13 cellular contexts compared by ENCODE assay signal in genomic region chr2:234450431-234451095, GRCh38. TPM values are rescaled to one million over a fixed set of nuclear protein-coding genes. Genes with fewer than 3 reads are reported as not detected.
DNase-seq lines count a peak whose midpoint lies in the region; ATAC-seq and TF ChIP-seq lines count a peak whose summit lies in the region.
"Had no signal": no experiment of that assay in that cellular context is flagged by ENCODE, and none has a peak within 500 bp of the region (broad histone marks: within the 10 kb centered on the region; RNA-seq: fewer than 3 reads in every experiment).

No MANE protein-coding gene starts in this region.

- H3K9me3 ChIP-seq in CD4-positive, CD25-positive, alpha-beta regulatory T cell (ENCODE audit: control insufficient read depth in 2 of 2, low read length in 2 of 2), result no peaks in the 10 kb centered on the region
- H3K9me3 ChIP-seq in DND-41 (ENCODE audit: insufficient read depth, low read length, severe bottlenecking) (no peaks in the 10 kb centered on the region), mesenchymal stem cell (ENCODE audit: control insufficient read depth, low read length) (no peaks in the 10 kb centered on the region)
- H3K9me3 ChIP-seq: mucosa of descending colon had no signal

- peaks cover 24% of the 10 kb centered on the region for H3K79me2 ChIP-seq in DND-41 (ENCODE audit: insufficient read depth, low read length)

- peaks cover 36 to 86% (median 60%) of the 10 kb centered on the region in 4 donors for H3K4me1 Mint-ChIP-seq in CD4-positive, CD25-positive, alpha-beta regulatory T cell
- peaks cover 75% of the 10 kb centered on the region for H3K4me1 Mint-ChIP-seq in activated CD8-positive, alpha-beta T cell treated with anti-CD3 and anti-CD28 coated beads for 36 hours (ENCODE audit: low read depth)

- H4K8ac ChIP-seq in mesenchymal stem cell (ENCODE audit: low read length), result peak overlapping the region; percentile 63

- ATAC-seq in CD4-positive, CD25-positive, alpha-beta regulatory T cell (ENCODE audit: low read depth in 2 of 2), result no peak
- ATAC-seq in DND-41 (ENCODE audit: insufficient read depth, low read depth), result no peak
- no peak for ATAC-seq in activated CD8-positive, alpha-beta T cell treated with anti-CD3 and anti-CD28 coated beads for 36 hours
- ATAC-seq: mucosa of descending colon had no signal

- TF ChIP-seq CTCF in DND-41 (IDR thresholded peaks at IDR 0.05; ENCODE audit: borderline replicate concordance, extremely low read depth, low read length, poor library complexity, severe bottlenecking), result no peak
- TF ChIP-seq CTCF in activated CD8-positive, alpha-beta T cell treated with anti-CD3 and anti-CD28 coated beads for 36 hours (IDR thresholded peaks at IDR 0.05), result no peak

- peaks cover 23% of the 10 kb centered on the region for H3K36me3 ChIP-seq in CD4-positive, CD25-positive, alpha-beta regulatory T cell (ENCODE audit: control insufficient read depth, insufficient read depth, low read length)
- H3K36me3 ChIP-seq in DND-41 (ENCODE audit: insufficient read depth, low read length) (no peaks in the 10 kb centered on the region), mesenchymal stem cell (ENCODE audit: control insufficient read depth in 1 of 2, insufficient read depth in 2 of 2, low read depth in 1 of 2, low read length in 2 of 2) (no peaks in the 10 kb centered on the region)
- H3K36me3 ChIP-seq: BLaER1 treated with 17β-estradiol and CSF1 and Interleukin-3, amounts not matched to agents 10 nM and 100 nM had no signal

- no peak overlapping the region for H2AFZ ChIP-seq in DND-41 (ENCODE audit: low read depth, low read length)
- no peak overlapping the region for H2AFZ ChIP-seq in mesenchymal stem cell (ENCODE audit: low read depth, low read length)

- peak overlapping the region; percentile 88 to 95 (median 94) for H3K27ac Mint-ChIP-seq in CD4-positive, CD25-positive, alpha-beta regulatory T cell
- peak overlapping the region; percentile 64 for H3K27ac Mint-ChIP-seq in activated CD8-positive, alpha-beta T cell treated with anti-CD3 and anti-CD28 coated beads for 36 hours

- H3K14ac ChIP-seq in mesenchymal stem cell (ENCODE audit: low read length in 2 of 2), result peak overlapping the region in 1 of 2 experiments; percentile 79

- H3K4me2 ChIP-seq in DND-41 (ENCODE audit: insufficient read depth, low read length), result no peak overlapping the region
- H3K4me2 ChIP-seq in mesenchymal stem cell (ENCODE audit: low read length, poor library complexity, severe bottlenecking), result no peak overlapping the region

- H2BK120ac ChIP-seq in mesenchymal stem cell (ENCODE audit: low read depth, low read length), result peak overlapping the region; percentile 73

- H3K27me3 Mint-ChIP-seq in CD4-positive, CD25-positive, alpha-beta regulatory T cell, result peaks cover 6% of the 10 kb centered on the region
- no peaks in the 10 kb centered on the region for H3K27me3 Mint-ChIP-seq in activated CD8-positive, alpha-beta T cell treated with anti-CD3 and anti-CD28 coated beads for 36 hours

- H3K79me1 ChIP-seq in mesenchymal stem cell (replicated peaks; ENCODE audit: low read length, poor library complexity, severe bottlenecking), result peaks cover 3% of the 10 kb centered on the region

- CTCF ChIA-PET in activated CD8-positive, alpha-beta T cell treated with anti-CD3 and anti-CD28 coated beads for 36 hours (lab: Charles Lee), result interaction anchor here (1.6 to 2.0 kb wide), 2 partner anchors 20 to 33 kb away, joined by 4 to 6 read pairs; no protein-coding TSS in a partner anchor

- peaks cover 0 to 9% (median 1%) of the 10 kb centered on the region in 7 donors for H3K9me3 Mint-ChIP-seq in CD4-positive, CD25-positive, alpha-beta regulatory T cell
- H3K9me3 Mint-ChIP-seq in activated CD8-positive, alpha-beta T cell treated with anti-CD3 and anti-CD28 coated beads for 36 hours, result peaks cover 15% of the 10 kb centered on the region

- POLR2A ChIA-PET in activated CD8-positive, alpha-beta T cell treated with anti-CD3 and anti-CD28 coated beads for 36 hours (lab: Charles Lee), result interaction anchor here (0.6 to 5.4 kb wide), 9 partner anchors 10 to 142 kb away, joined by 3 to 39 read pairs (median 3); partner anchors contain the start of gene ARL4C

- H3K4me3 Mint-ChIP-seq in CD4-positive, CD25-positive, alpha-beta regulatory T cell, result peak overlapping the region; percentile 87 to 96 (median 92)
- H3K4me3 Mint-ChIP-seq in activated CD8-positive, alpha-beta T cell treated with anti-CD3 and anti-CD28 coated beads for 36 hours, result peak overlapping the region; percentile 30

- H3K27me3 ChIP-seq in CD4-positive, CD25-positive, alpha-beta regulatory T cell (ENCODE audit: control insufficient read depth, insufficient read depth, low read length), result no peaks in the 10 kb centered on the region
- H3K27me3 ChIP-seq in DND-41 (ENCODE audit: insufficient read depth, low read length, poor library complexity) (no peaks in the 10 kb centered on the region), mesenchymal stem cell (ENCODE audit: control insufficient read depth in 1 of 2, insufficient read depth in 1 of 2, low read length in 2 of 2) (no peaks in the 10 kb centered on the region)
- H3K27me3 ChIP-seq: BLaER1 treated with 17β-estradiol and CSF1 and Interleukin-3, amounts not matched to agents 10 nM and 100 nM had no signal

- H3K18ac ChIP-seq in mesenchymal stem cell (ENCODE audit: low read depth in 1 of 2, low read length in 2 of 2), result peak overlapping the region; percentile 67 to 82

- peak in 2 of 3 donors; percentile 42 to 47 for DNase-seq in CD4-positive, CD25-positive, alpha-beta regulatory T cell
- DNase-seq in DND-41 (no peak), mesenchymal stem cell (no peak), glomerular visceral epithelial cell (ENCODE audit: extremely low spot score) (no peak), NCI-H1930 (lab: John Stamatoyannopoulos, UW) (no peak), HUDEP-2 (lab: John Stamatoyannopoulos, UW; ENCODE audit: unreplicated experiment in 76 of 76) (no peak), NCI-H345 treated with DMSO at 0.1 percent for 48 hours (lab: John Stamatoyannopoulos, UW; ENCODE audit: unreplicated experiment) (no peak)
- no peak for DNase-seq in activated CD8-positive, alpha-beta T cell treated with anti-CD3 and anti-CD28 coated beads for 36 hours
- DNase-seq: cerebellar nuclear complex, mucosa of descending colon, NCI-H446 had no signal

- peak overlapping the region; percentile 92 for H4K91ac ChIP-seq in mesenchymal stem cell (ENCODE audit: low read length)

- peaks cover 91% of the 10 kb centered on the region for H3K4me1 ChIP-seq in CD4-positive, CD25-positive, alpha-beta regulatory T cell (ENCODE audit: control insufficient read depth, insufficient read depth, low read length, poor library complexity, severe bottlenecking)
- H3K4me1 ChIP-seq in DND-41 (ENCODE audit: insufficient read depth, low read length) (peaks cover 79% of the 10 kb centered on the region), mesenchymal stem cell (ENCODE audit: control insufficient read depth, insufficient read depth, low read depth, low read length) (peaks cover 17% of the 10 kb centered on the region)

- H3K23ac ChIP-seq in mesenchymal stem cell (ENCODE audit: low read length in 2 of 2), result no peak overlapping the region

- intact Hi-C loops in activated CD8-positive, alpha-beta T cell treated with anti-CD3 and anti-CD28 coated beads for 36 hours (cut with micrococcal nuclease), result loop anchor here (5.0 kb wide), 1 partner anchor 42 kb away; no protein-coding TSS in a partner anchor

- H2BK15ac ChIP-seq in mesenchymal stem cell (ENCODE audit: low read depth, poor library complexity, severe bottlenecking), result no peak overlapping the region

- H3K4me3 ChIP-seq in CD4-positive, CD25-positive, alpha-beta regulatory T cell (ENCODE audit: low read depth, low read length), result peak overlapping the region; percentile 100
- H3K4me3 ChIP-seq in DND-41 (ENCODE audit: low read depth in 1 of 2, low read length in 2 of 2) (no peak overlapping the region), mesenchymal stem cell (ENCODE audit: insufficient read depth in 1 of 2, low read depth in 1 of 2, low read length in 2 of 2) (no peak overlapping the region)
- H3K4me3 ChIP-seq: BLaER1 treated with 17β-estradiol and CSF1 and Interleukin-3, amounts not matched to agents 10 nM and 100 nM; mucosa of descending colon; PC-9 had no signal

- H3K4ac ChIP-seq in mesenchymal stem cell (ENCODE audit: low read depth in 1 of 2, low read length in 2 of 2), result peak overlapping the region; percentile 75

- peak overlapping the region; percentile 91 to 96 for H2BK12ac ChIP-seq in mesenchymal stem cell (ENCODE audit: low read length in 2 of 2)

- H2AK5ac ChIP-seq in mesenchymal stem cell (ENCODE audit: low read length, severe bottlenecking), result peak overlapping the region; percentile 100

- peak overlapping the region; percentile 60 for H2BK5ac ChIP-seq in mesenchymal stem cell (ENCODE audit: low read depth, low read length, poor library complexity, severe bottlenecking)

- peaks cover 39% of the 10 kb centered on the region for H3K36me3 Mint-ChIP-seq in CD4-positive, CD25-positive, alpha-beta regulatory T cell
- H3K36me3 Mint-ChIP-seq in activated CD8-positive, alpha-beta T cell treated with anti-CD3 and anti-CD28 coated beads for 36 hours (ENCODE audit: low read depth), result peaks cover 78% of the 10 kb centered on the region

- H3K9ac ChIP-seq in DND-41 (ENCODE audit: low read depth, low read length) (no peak overlapping the region), mesenchymal stem cell (ENCODE audit: low read length) (no peak overlapping the region)
- H3K9ac ChIP-seq: BLaER1 treated with 17β-estradiol and CSF1 and Interleukin-3, amounts not matched to agents 10 nM and 100 nM had no signal

- 96% methylated on average over 4 of the region's 5 CpGs for WGBS in mesenchymal stem cell

- peak overlapping the region; percentile 95 for H3K27ac ChIP-seq in CD4-positive, CD25-positive, alpha-beta regulatory T cell (ENCODE audit: insufficient read depth, low read length, poor library complexity, severe bottlenecking)
- H3K27ac ChIP-seq in DND-41 (ENCODE audit: low read length), result peak overlapping the region; percentile 93
- H3K27ac ChIP-seq in mesenchymal stem cell (ENCODE audit: low read length, poor library complexity, severe bottlenecking), result peak overlapping the region; percentile 99
- H3K27ac ChIP-seq: BLaER1 treated with 17β-estradiol and CSF1 and Interleukin-3, amounts not matched to agents 10 nM and 100 nM had no signal

- H4K20me1 ChIP-seq in DND-41 (ENCODE audit: insufficient read depth, low read length), result no peaks in the 10 kb centered on the region
- H4K20me1 ChIP-seq: BLaER1 treated with 17β-estradiol and CSF1 and Interleukin-3, amounts not matched to agents 10 nM and 100 nM had no signal

RNA-seq across cellular contexts. Expression of gene ARL4C, which starts 46.3 kb away (rescaled TPM):
- 407 TPM for total RNA-seq in CD4-positive, CD25-positive, alpha-beta regulatory T cell
- 100 to 1,000 TPM; 103 to 176 (median 129) TPM for polyA plus RNA-seq in CD4-positive, CD25-positive, alpha-beta regulatory T cell
- total RNA-seq in activated CD8-positive, alpha-beta T cell treated with anti-CD3 and anti-CD28 coated beads for 36 hours, result 10 to 100 TPM; 44.8 to 45.1 TPM
- polyA plus RNA-seq in mesenchymal stem cell (2013, experiment 1 of 2), result 16.2 TPM
- 15.9 TPM for polyA plus RNA-seq in mesenchymal stem cell (2013, experiment 2 of 2)

Comparison
In these comparisons a context has a peak if more than half of its experiments do, and no peak if none do; other contexts are left out.
1. DNase-seq: peak in CD4-positive, CD25-positive, alpha-beta regulatory T cell (2 of 3); none in DND-41 (single experiment), activated CD8-positive, alpha-beta T cell treated with anti-CD3 and anti-CD28 coated beads for 36 hours (single experiment), mesenchymal stem cell (single experiment), glomerular visceral epithelial cell (single experiment), NCI-H1930 (0 of 2), HUDEP-2 (0 of 76) and NCI-H345 treated with DMSO at 0.1 percent for 48 hours (single experiment).
2. Peak in every context shown above with its lines, with median percentiles within 50 percentile points of each other: H3K27ac ChIP-seq.